28 cellular contexts compared by ENCODE assay signal in genomic region chr1:150805899-150806298, GRCh38. TPM values are rescaled to one million over a fixed set of nuclear protein-coding genes. Genes with fewer than 3 reads are reported as not detected.
"Had no signal": no experiment of that assay in that cellular context is flagged by ENCODE, and none has a peak within 500 bp of the region (broad histone marks: within the 10 kb centered on the region; RNA-seq: fewer than 3 reads in every experiment).

No MANE protein-coding gene starts in this region.

- H3K4me1 ChIP-seq: colonic mucosa had no signal

- H3K9me3 Mint-ChIP-seq: activated B cell treated with CpG ODN at 0.5 μM for 24 hours; activated CD8-positive, alpha-beta T cell treated with anti-CD3 and anti-CD28 coated beads for 36 hours; activated T-cell treated with anti-CD3 and anti-CD28 coated beads, Interleukin-2, amount 50 U/mL, for 4 hours; memory B cell; natural killer cell; stimulated activated naive B cell treated with anti-CD40 and anti-IgM and Interleukin-4, amounts not matched to agents 10 μg/mL and 1 μg/mL and 100 μg/mL, for 72 hours; T-helper 1 cell treated with Interleukin-12 subunit alpha and Interleukin-12 subunit beta and Interleukin-4 antibody, amounts not matched to agents 30 μg/mL and 1 μg/mL, for 36 hours had no signal

- H3K36me3 Mint-ChIP-seq: memory B cell, natural killer cell had no signal

- H3K27me3 Mint-ChIP-seq: activated B cell treated with CpG ODN at 0.5 μM for 24 hours; activated CD8-positive, alpha-beta T cell treated with anti-CD3 and anti-CD28 coated beads for 36 hours; activated naive CD8-positive, alpha-beta T cell; memory B cell; stimulated activated naive B cell treated with anti-CD40 and anti-IgM and Interleukin-4, amounts not matched to agents 10 μg/mL and 1 μg/mL and 100 μg/mL, for 72 hours had no signal

- H3K9me3 ChIP-seq: body of pancreas, colonic mucosa, heart left ventricle, stomach, tibial artery had no signal

- H3K27ac Mint-ChIP-seq: activated B cell treated with CpG ODN at 0.5 μM for 24 hours; activated CD8-positive, alpha-beta T cell treated with anti-CD3 and anti-CD28 coated beads for 36 hours; activated naive CD8-positive, alpha-beta T cell; memory B cell; natural killer cell; stimulated activated naive B cell treated with anti-CD40 and anti-IgM and Interleukin-4, amounts not matched to agents 10 μg/mL and 1 μg/mL and 100 μg/mL, for 72 hours; T-helper 1 cell treated with Interleukin-12 subunit alpha and Interleukin-12 subunit beta and Interleukin-4 antibody, amounts not matched to agents 30 μg/mL and 1 μg/mL, for 36 hours had no signal

- ATAC-seq: activated CD8-positive, alpha-beta T cell treated with anti-CD3 and anti-CD28 coated beads for 36 hours; activated T-cell treated with anti-CD3 and anti-CD28 coated beads, Interleukin-2, amount 50 U/mL, for 4 hours; body of pancreas; heart left ventricle; natural killer cell; sciatic nerve; stimulated activated naive B cell treated with anti-CD40 and anti-IgM and Interleukin-4, amounts not matched to agents 10 μg/mL and 1 μg/mL and 100 μg/mL, for 72 hours had no signal

- H3K27ac ChIP-seq: body of pancreas, cardiac muscle cell, colonic mucosa, dorsolateral prefrontal cortex, heart left ventricle had no signal

- H3K36me3 ChIP-seq: cardiac muscle cell, colonic mucosa had no signal

- H3K4me3 Mint-ChIP-seq: activated B cell treated with CpG ODN at 0.5 μM for 24 hours; activated CD8-positive, alpha-beta T cell treated with anti-CD3 and anti-CD28 coated beads for 36 hours; activated T-cell treated with anti-CD3 and anti-CD28 coated beads, Interleukin-2, amount 50 U/mL, for 4 hours; memory B cell; natural killer cell; stimulated activated naive B cell treated with anti-CD40 and anti-IgM and Interleukin-4, amounts not matched to agents 10 μg/mL and 1 μg/mL and 100 μg/mL, for 72 hours; T-helper 1 cell treated with Interleukin-12 subunit alpha and Interleukin-12 subunit beta and Interleukin-4 antibody, amounts not matched to agents 30 μg/mL and 1 μg/mL, for 36 hours had no signal

- H3K27me3 ChIP-seq: body of pancreas, cardiac muscle cell, colonic mucosa, dorsolateral prefrontal cortex, heart left ventricle, stomach, tibial artery had no signal

- DNase-seq: activated B cell treated with CpG ODN at 0.5 μM for 24 hours; activated CD4-positive, alpha-beta T cell treated with anti-CD3 and anti-CD28 coated beads, Interleukin-2, amount 50 U/mL, for 1 hour; activated CD8-positive, alpha-beta T cell treated with anti-CD3 and anti-CD28 coated beads for 36 hours; activated naive CD4-positive, alpha-beta T cell; activated T-cell treated with anti-CD3 and anti-CD28 coated beads, Interleukin-2, amount 50 U/mL, for 4 hours; anterior cingulate cortex; body of pancreas; cerebellar nuclear complex; colonic mucosa; dorsolateral prefrontal cortex; effector memory CD4-positive, alpha-beta T cell; erythroblast; heart left ventricle; natural killer cell; small intestine; stimulated activated CD4-positive, alpha-beta T cell treated with anti-CD3 and anti-CD28 coated beads, Interleukin-1b, Interleukin-23, amount 100 ng/mL, for 48 hours; stimulated activated CD4-positive, alpha-beta T cell treated with anti-CD3 and anti-CD28 coated beads, Interleukin-4, amount 100 ng/mL, for 4 hours; stimulated activated CD8-positive, alpha-beta memory T cell treated with anti-CD3 and anti-CD28 coated beads, Interleukin-4, amount 100 ng/mL, for 48 hours; stimulated activated naive B cell treated with anti-CD40 and anti-IgM and Interleukin-4, amounts not matched to agents 10 μg/mL and 1 μg/mL and 100 μg/mL, for 72 hours; stomach; SW 1271; T-helper 9 cell; tibial artery had no signal

- H3K4me3 ChIP-seq: body of pancreas, cardiac muscle cell, colonic mucosa, dorsolateral prefrontal cortex, tibial artery had no signal

- FAIRE-seq: small intestine had no signal

RNA-seq across cellular contexts. Expression of gene CTSS, which starts 40.3 kb away (rescaled TPM):
- polyA plus RNA-seq: cardiac muscle cell had no signal
